In genomic region chr17:47937915-47938314, GRCh38 we compare ENCODE assay signal across 1 cellular context.
TF ChIP-seq lines count a peak whose summit lies in the region.

No MANE protein-coding gene starts in this region.

TF ChIP-seq in K562, 482 proteins besides CTCF, POLR2A, EP300 and RAD21:
- TF ChIP-seq ELK1 (CRISPR knock-in tag; IDR thresholded peaks at IDR 0.05): no peak
- TF ChIP-seq HDAC1 (IDR thresholded peaks at IDR 0.05): no peak
- TF ChIP-seq MECOM (CRISPR knock-in tag; IDR thresholded peaks at IDR 0.05): no peak
- TF ChIP-seq ZNF41 (CRISPR knock-in tag; conservative IDR thresholded peaks at IDR 0.05): no peak
- TF ChIP-seq ZKSCAN1 (IDR thresholded peaks at IDR 0.05; ENCODE audit: low read depth, low read length): no peak
- TF ChIP-seq GTF2B (IDR thresholded peaks at IDR 0.05; ENCODE audit: extremely low read depth, insufficient read length): no peak
- no peak for TF ChIP-seq ILF3 (IDR thresholded peaks at IDR 0.05; ENCODE audit: borderline replicate concordance)
- no peak for TF ChIP-seq IRF2 (CRISPR knock-in tag; IDR thresholded peaks at IDR 0.05)
- TF ChIP-seq ZNF696 (CRISPR knock-in tag; conservative IDR thresholded peaks at IDR 0.05): no peak
- TF ChIP-seq ZNF134 (CRISPR knock-in tag; conservative IDR thresholded peaks at IDR 0.05): no peak
